ENCODE assay signal across 25 cellular contexts in the genomic region with DNA sequence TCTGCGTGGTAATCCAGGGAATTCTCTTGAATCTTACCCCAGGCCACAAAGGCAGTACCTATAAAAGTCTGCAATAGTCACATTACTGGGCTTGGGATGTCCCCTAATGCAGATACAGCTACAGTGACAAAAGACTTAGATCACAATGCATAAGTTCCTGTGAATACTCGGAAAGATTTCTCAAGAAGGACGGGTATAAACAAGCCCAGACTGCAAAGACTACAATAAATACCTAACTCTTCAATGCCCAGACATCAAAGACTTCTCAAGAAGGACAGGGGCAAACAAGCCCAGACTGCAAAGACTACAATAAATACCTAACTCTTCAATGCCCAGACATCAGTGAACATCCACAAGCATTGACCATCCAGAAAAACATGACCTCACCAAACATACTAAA.
"Had no signal": no experiment of that assay in that cellular context is flagged by ENCODE, and none has a peak within 500 bp of the region (broad histone marks: within the 10 kb centered on the region; RNA-seq: fewer than 3 reads in every experiment).

No MANE protein-coding gene starts in this region.

- H3K9me3 ChIP-seq: colonic mucosa, esophagus squamous epithelium, gastroesophageal sphincter, heart left ventricle, lower lobe of right lung had no signal

- ATAC-seq: effector memory CD8-positive, alpha-beta T cell; esophagus mucosa; gastroesophageal sphincter; heart left ventricle; left cardiac atrium; left ventricle myocardium superior; naive thymus-derived CD4-positive, alpha-beta T cell had no signal

- H3K79me2 ChIP-seq: hepatocyte had no signal

- FAIRE-seq: endometrium had no signal

- H3K27ac Mint-ChIP-seq: dendritic cell treated with granulocyte-macrophage colony-stimulating factor and Interleukin-4, amounts not matched to agents 40 ng/mL and 50 ng/mL, for 4 days; effector memory CD8-positive, alpha-beta T cell; endodermal cell; immature natural killer cell; memory B cell; naive thymus-derived CD4-positive, alpha-beta T cell had no signal

- H3K36me3 ChIP-seq: colonic mucosa, esophagus squamous epithelium, gastroesophageal sphincter, heart left ventricle, left lung, lower lobe of right lung had no signal

- H3K27me3 ChIP-seq: colonic mucosa, esophagus squamous epithelium, gastroesophageal sphincter, heart left ventricle, hepatocyte, left lung had no signal

- H3K4me1 ChIP-seq: colonic mucosa, esophagus squamous epithelium, gastroesophageal sphincter, heart left ventricle, left lung, lower lobe of right lung had no signal

- DNase-seq: colonic mucosa; cortex of kidney; effector CD8-positive, alpha-beta T cell; effector memory CD8-positive, alpha-beta T cell; endodermal cell; erythroblast; esophagus squamous epithelium; foreskin fibroblast; heart left ventricle; hypothalamus; immature natural killer cell; islet precursor cell; left cardiac atrium; left lung; left ventricle myocardium superior; lower lobe of right lung; mesendoderm; midbrain; naive thymus-derived CD4-positive, alpha-beta T cell had no signal

- H3K36me3 Mint-ChIP-seq: immature natural killer cell, memory B cell had no signal

- H3K4me3 Mint-ChIP-seq: dendritic cell treated with granulocyte-macrophage colony-stimulating factor and Interleukin-4, amounts not matched to agents 40 ng/mL and 50 ng/mL, for 4 days; effector memory CD8-positive, alpha-beta T cell; endodermal cell; immature natural killer cell; memory B cell; naive thymus-derived CD4-positive, alpha-beta T cell had no signal

- H2AFZ ChIP-seq: hepatocyte had no signal

- H3K27ac ChIP-seq: colonic mucosa, esophagus squamous epithelium, gastroesophageal sphincter, heart left ventricle, hepatocyte, left lung, lower lobe of right lung had no signal

- H3K4me2 ChIP-seq: hepatocyte had no signal

- H3K4me1 Mint-ChIP-seq: endodermal cell; immature natural killer cell; memory B cell; naive thymus-derived CD4-positive, alpha-beta T cell had no signal

- H3K9me3 Mint-ChIP-seq: effector memory CD8-positive, alpha-beta T cell; endodermal cell; memory B cell had no signal

- H3K4me3 ChIP-seq: colonic mucosa, esophagus squamous epithelium, gastroesophageal sphincter, heart left ventricle, hepatocyte, left lung, lower lobe of right lung had no signal
